17 cellular contexts compared by ENCODE assay signal in the genomic region with DNA sequence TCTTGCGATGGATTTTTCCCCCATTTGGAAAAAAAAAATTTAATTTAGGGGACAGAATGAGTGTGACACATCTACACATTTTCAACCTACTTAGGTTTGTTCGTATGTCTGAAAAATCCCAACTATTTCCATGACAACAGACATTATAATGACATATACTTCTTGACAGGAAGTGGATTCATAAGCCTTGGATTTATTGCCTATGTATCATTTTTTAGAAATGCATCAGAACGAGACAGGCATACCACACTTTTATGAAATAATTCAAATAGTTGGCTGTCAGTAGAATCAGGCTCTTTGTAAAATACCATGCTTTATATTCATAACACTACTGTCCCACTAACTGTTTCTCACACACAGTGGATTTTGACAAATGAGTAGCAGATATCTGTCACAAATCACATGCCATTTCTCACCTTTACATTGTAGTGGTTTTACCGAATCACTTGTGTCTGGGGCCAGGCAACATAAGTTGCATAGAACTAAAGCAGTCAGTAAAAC.
DNase-seq lines count a peak whose midpoint lies in the region; ATAC-seq and TF ChIP-seq lines count a peak whose summit lies in the region.
"Had no signal": no experiment of that assay in that cellular context is flagged by ENCODE, and none has a peak within 500 bp of the region (broad histone marks: within the 10 kb centered on the region; RNA-seq: fewer than 3 reads in every experiment).

No MANE protein-coding gene starts in this region.

- H3K4me1 ChIP-seq in foreskin keratinocyte = peaks cover 11% of the 10 kb centered on the region
- H3K4me1 ChIP-seq in skeletal muscle satellite cell (ENCODE audit: control insufficient read depth, insufficient read depth, low read length) = peaks cover 10% of the 10 kb centered on the region
- H3K4me1 ChIP-seq: BE2C had no signal

- H3K4me3 ChIP-seq in skeletal muscle satellite cell (ENCODE audit: low read length) = no peak overlapping the region

- no peaks in the 10 kb centered on the region for H3K9me3 ChIP-seq in skeletal muscle satellite cell (replicated peaks; ENCODE audit: low read length)
- H3K9me3 ChIP-seq: BE2C had no signal

- no peak overlapping the region for H3K9ac ChIP-seq in skeletal muscle satellite cell (ENCODE audit: low read depth, low read length)

- H3K27ac ChIP-seq in foreskin keratinocyte = no peak overlapping the region
- H3K27ac ChIP-seq: C4-2B, HL-60 had no signal

- TF ChIP-seq CTCF in foreskin keratinocyte (conservative IDR thresholded peaks at IDR 0.05) = no peak

- H3K36me3 ChIP-seq in skeletal muscle satellite cell (ENCODE audit: insufficient read depth, low read length) = no peaks in the 10 kb centered on the region
- H3K36me3 ChIP-seq: BE2C had no signal

- peak overlapping the region; percentile 58 for H3K4me2 ChIP-seq in skeletal muscle satellite cell (ENCODE audit: low read length)

- no peaks in the 10 kb centered on the region for H3K27me3 ChIP-seq in foreskin keratinocyte
- H3K27me3 ChIP-seq in skeletal muscle satellite cell (ENCODE audit: control insufficient read depth, insufficient read depth, low read length) = no peaks in the 10 kb centered on the region
- H3K27me3 ChIP-seq: BE2C had no signal

- ATAC-seq in foreskin keratinocyte (peak; percentile 58), GM19023 (IDR thresholded peaks at IDR 0.05; ENCODE audit: unreplicated experiment) (no peak)

- DNase-seq in EH (ENCODE audit: low read depth) (peak; percentile 2), RKO (ENCODE audit: low spot score) (peak; percentile 9), foreskin keratinocyte (peak in 1 of 2 donors; percentile 65), cerebellum (ENCODE audit: low spot score) (no peak), globus pallidus (ENCODE audit: low spot score) (no peak)
- DNase-seq in activated CD4-positive, CD25-positive, alpha-beta regulatory T cell treated with anti-CD3 and anti-CD28 coated beads, Interleukin-2, amount 50 U/mL, for 72 hours = no peak
- DNase-seq: BE2C; CD4-positive, alpha-beta memory T cell; DMS79; GDM1; HCEC 1CT; HFFc6; IMR-90 had no signal

Comparison
In these comparisons a context has a peak if more than half of its experiments do, and no peak if none do; other contexts are left out.
1. DNase-seq: peak in EH (single experiment) and RKO (single experiment); none in cerebellum (single experiment), globus pallidus (single experiment) and activated CD4-positive, CD25-positive, alpha-beta regulatory T cell treated with anti-CD3 and anti-CD28 coated beads, Interleukin-2, amount 50 U/mL, for 72 hours (single experiment).